Comparison of ENCODE assay signal across 14 cellular contexts in the genomic region with DNA sequence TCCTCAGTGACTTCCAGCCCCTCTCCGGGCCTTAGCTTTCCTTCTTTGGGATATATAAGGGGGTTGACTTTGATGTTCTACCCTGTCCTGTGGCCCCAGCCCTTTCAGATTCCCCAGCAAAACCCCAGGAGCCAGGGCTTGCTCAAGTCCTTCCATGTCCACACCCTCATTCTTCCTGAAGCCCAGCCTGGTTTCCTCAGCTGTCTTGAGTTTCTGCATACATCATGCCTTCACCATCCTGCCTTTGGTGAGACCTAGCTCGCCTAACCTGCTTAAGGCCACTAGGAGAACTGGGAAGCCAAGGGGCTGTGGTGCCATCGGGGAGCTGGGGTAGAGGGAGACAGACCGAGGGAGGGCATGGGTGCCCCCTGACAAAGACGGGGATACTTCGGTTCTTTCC. TPM values are rescaled to one million over a fixed set of nuclear protein-coding genes. Genes with fewer than 3 reads are reported as not detected.
DNase-seq lines count a peak whose midpoint lies in the region; ATAC-seq and TF ChIP-seq lines count a peak whose summit lies in the region.
"Had no signal": no experiment of that assay in that cellular context is flagged by ENCODE, and none has a peak within 500 bp of the region (broad histone marks: within the 10 kb centered on the region; RNA-seq: fewer than 3 reads in every experiment).

No MANE protein-coding gene starts in this region.

- H3K9me3 Mint-ChIP-seq in neural progenitor cell: no peaks in the 10 kb centered on the region
- H3K9me3 Mint-ChIP-seq in nephron progenitor cell: no peaks in the 10 kb centered on the region

- H3K4me1 ChIP-seq in neural progenitor cell (no peaks in the 10 kb centered on the region), tibial artery (peaks cover 0 to 25% (median 18%) of the 10 kb centered on the region in 4 donors)
- H3K4me1 ChIP-seq: BE2C had no signal

- no peak overlapping the region for H2AFZ ChIP-seq in neural progenitor cell (replicated peaks)
- H2AFZ ChIP-seq: GM23248 had no signal

- H3K4me2 ChIP-seq in neural progenitor cell: no peak overlapping the region
- H3K4me2 ChIP-seq: A549 had no signal

- H3K27ac Mint-ChIP-seq in neural progenitor cell: peak overlapping the region; percentile 50
- H3K27ac Mint-ChIP-seq in nephron progenitor cell: no peak overlapping the region

- H3K9me3 ChIP-seq in neural progenitor cell (ENCODE audit: low read depth) (no peaks in the 10 kb centered on the region), tibial artery (no peaks in the 10 kb centered on the region)
- H3K9me3 ChIP-seq: A549, BE2C had no signal

- no peaks in the 10 kb centered on the region for H4K20me1 ChIP-seq in neural progenitor cell (ENCODE audit: low read depth)

- H3K36me3 Mint-ChIP-seq in neural progenitor cell: no peaks in the 10 kb centered on the region
- no peaks in the 10 kb centered on the region for H3K36me3 Mint-ChIP-seq in nephron progenitor cell (ENCODE audit: low read depth)

- H3K27me3 ChIP-seq in H7 (ENCODE audit: control insufficient read depth, insufficient read depth, low read length): no peaks in the 10 kb centered on the region
- H3K27me3 ChIP-seq in neural progenitor cell: no peaks in the 10 kb centered on the region
- H3K27me3 ChIP-seq in tibial artery: no peaks in the 10 kb centered on the region
- H3K27me3 ChIP-seq: BE2C had no signal

- DNase-seq in H7: peak; percentile 46
- DNase-seq in epithelial cell of esophagus (ENCODE audit: low read depth): peak; percentile 54
- no peak for DNase-seq in neural progenitor cell (ENCODE audit: low spot score)
- DNase-seq in tibial artery: no peak
- no peak for DNase-seq in nephron progenitor cell
- DNase-seq in NCI-H1092 treated with DMSO at 0.1 percent for 48 hours (lab: John Stamatoyannopoulos, UW): no peak
- DNase-seq: BE2C, DMS53, GF-D8, GM23248, IMR-90 had no signal

- TF ChIP-seq CTCF in epithelial cell of esophagus (IDR thresholded peaks at IDR 0.05; ENCODE audit: insufficient read depth, low read depth, low read length, missing control alignments): no peak
- TF ChIP-seq CTCF in neural progenitor cell (IDR thresholded peaks at IDR 0.05): no peak
- no peak for TF ChIP-seq CTCF in tibial artery (IDR thresholded peaks at IDR 0.05)
- TF ChIP-seq CTCF in nephron progenitor cell (IDR thresholded peaks at IDR 0.05): no peak

- no peaks in the 10 kb centered on the region for H3K79me2 ChIP-seq in neural progenitor cell (ENCODE audit: low read depth)

- no peaks in the 10 kb centered on the region for H3F3A ChIP-seq in neural progenitor cell (ENCODE audit: low read depth)

- H3K4me1 Mint-ChIP-seq in neural progenitor cell: peaks cover 20% of the 10 kb centered on the region
- peaks cover 16% of the 10 kb centered on the region for H3K4me1 Mint-ChIP-seq in nephron progenitor cell

- H3K4me3 ChIP-seq in H7 (ENCODE audit: insufficient read depth, low read depth, low read length): no peak overlapping the region
- no peak overlapping the region for H3K4me3 ChIP-seq in epithelial cell of esophagus (ENCODE audit: low read length)
- no peak overlapping the region for H3K4me3 ChIP-seq in neural progenitor cell
- H3K4me3 ChIP-seq in tibial artery: no peak overlapping the region
- H3K4me3 ChIP-seq: A549, GM23248 had no signal

- H3K4me3 Mint-ChIP-seq in neural progenitor cell (no peak overlapping the region), nephron progenitor cell (no peak overlapping the region)

- H3K36me3 ChIP-seq in H7 (replicated peaks; ENCODE audit: control insufficient read depth, insufficient read depth, low read length): no peaks in the 10 kb centered on the region
- H3K36me3 ChIP-seq in neural progenitor cell: no peaks in the 10 kb centered on the region
- peaks cover 4 to 76% (median 21%) of the 10 kb centered on the region in 3 donors for H3K36me3 ChIP-seq in tibial artery
- H3K36me3 ChIP-seq: BE2C had no signal

- H3K27ac ChIP-seq in neural progenitor cell (no peak overlapping the region), tibial artery (peak overlapping the region; percentile 42 to 45)
- H3K27ac ChIP-seq: A549, GM23248 had no signal

- intact Hi-C loops in tibial artery (cut with DNase I; ENCODE audit: low total_unique reads): loop anchor here (2.0 to 10.0 kb wide), 4 partner anchors 45 to 413 kb away; partner anchors contain the start of gene TMEM39B

- no peak overlapping the region for H3K9ac ChIP-seq in neural progenitor cell
- H3K9ac ChIP-seq: GM23248 had no signal

- ATAC-seq in HG03521 (IDR thresholded peaks at IDR 0.05; ENCODE audit: unreplicated experiment): no peak
- ATAC-seq: A549 had no signal

- H3K27me3 Mint-ChIP-seq in neural progenitor cell (ENCODE audit: insufficient read depth, low read depth) (peaks cover 12% of the 10 kb centered on the region), nephron progenitor cell (ENCODE audit: low read depth, poor library complexity) (peaks cover 13% of the 10 kb centered on the region)

RNA-seq across cellular contexts. Expression of gene PEF1, which starts 17.2 kb away (rescaled TPM):
- 95.7 and 129 TPM in 2 replicates for total RNA-seq in H7 (2014; rRNA removed; shearing (Covaris generic))
- 30.7 and 47.7 TPM in 2 replicates for total RNA-seq in neural progenitor cell (ENCODE audit: low replicate concordance)

RNA-seq across cellular contexts. Expression of gene COL16A1, which starts 42.0 kb away (rescaled TPM):
- total RNA-seq in H7 (2014; rRNA removed; shearing (Covaris generic)): 10.3 and 13.8 TPM in 2 replicates
- 0.22 and 7.0 TPM in 2 replicates for total RNA-seq in neural progenitor cell (ENCODE audit: low replicate concordance)

RNA-seq across cellular contexts. Expression of gene HCRTR1, which starts 44.4 kb away (rescaled TPM):
- total RNA-seq in H7 (2014; rRNA removed; shearing (Covaris generic)): not detected in 2 replicates
- 0.06 TPM in 1 of 2 replicates, not detected in the other for total RNA-seq in neural progenitor cell (ENCODE audit: low replicate concordance)
- total RNA-seq: GM23248, HT-29, IMR-90 had no signal

Comparison
In these comparisons a context has a peak if more than half of its experiments do, and no peak if none do; other contexts are left out.
1. DNase-seq: peak in H7 (single experiment) and epithelial cell of esophagus (single experiment); none in neural progenitor cell (single experiment), tibial artery (0 of 2), nephron progenitor cell (single experiment) and NCI-H1092 treated with DMSO at 0.1 percent for 48 hours (single experiment).